Comparison of ENCODE assay signal across 8 cellular contexts in genomic region chr13:94433055-94433947, GRCh38. TPM values are rescaled to one million over a fixed set of nuclear protein-coding genes. Genes with fewer than 3 reads are reported as not detected.
A peak's percentile ranks its signal among the peaks of the same experiment; 100 is the strongest.
DNase-seq lines count a peak whose midpoint lies in the region; ATAC-seq, FAIRE-seq and TF ChIP-seq lines count a peak whose summit lies in the region.

No MANE protein-coding gene starts in this region.

- ATAC-seq in HG03060 (IDR thresholded peaks at IDR 0.05; ENCODE audit: low read depth, unreplicated experiment), result peak; percentile 60
- ATAC-seq in left lobe of liver, result peak; percentile 73
- no peak for ATAC-seq in HG03571 (IDR thresholded peaks at IDR 0.05; ENCODE audit: unreplicated experiment)

- H3K4me3 ChIP-seq in prostate gland, result no peak overlapping the region

- no peak for TF ChIP-seq POLR2A in prostate gland (IDR thresholded peaks at IDR 0.05)

- peak; percentile 26 for FAIRE-seq in GM19239 (lab: Jason Lieb, UNC)

- no peak overlapping the region for H3K27ac ChIP-seq in prostate gland

- H3K9me3 ChIP-seq in prostate gland, result no peaks in the 10 kb centered on the region

- no peaks in the 10 kb centered on the region for H3K27me3 ChIP-seq in prostate gland (replicated peaks; ENCODE audit: insufficient read depth)

- WGBS in prostate gland, result 72% methylated on average over 18 of the region's 18 CpGs

- no peak for TF ChIP-seq CTCF in prostate gland (IDR thresholded peaks at IDR 0.05)

- H3K4me1 ChIP-seq in prostate gland (replicated peaks), result no peaks in the 10 kb centered on the region

- intact Hi-C loops in prostate gland (cut with DNase I), result no loop called here

- H3K36me3 ChIP-seq in prostate gland, result no peaks in the 10 kb centered on the region

- DNase-seq in GM19239 (ENCODE audit: insufficient read length, low spot score), result no peak
- DNase-seq in NCI-H82 treated with DMSO at 0.1 percent for 48 hours (lab: John Stamatoyannopoulos, UW; ENCODE audit: unreplicated experiment), result peak; percentile 100
- no peak for DNase-seq in left lobe of liver (ENCODE audit: low spot score)
- no peak for DNase-seq in hepatic stellate cell (ENCODE audit: low spot score)
- DNase-seq in prostate gland (ENCODE audit: low spot score), result no peak
- DNase-seq in NOMO-1 treated with dmso at 0.1 percent for 144 hours (lab: John Stamatoyannopoulos, UW; ENCODE audit: unreplicated experiment), result no peak

RNA-seq across cellular contexts. Expression of gene DCT, which starts 46.2 kb away (rescaled TPM):
- total RNA-seq in left lobe of liver (0.30 TPM), prostate gland (1 to 10 TPM in 1 of 2 donors, under 1 TPM in 1; 0.55 to 3.4 TPM)
